Comparison of ENCODE assay signal across 10 cellular contexts in the genomic region with DNA sequence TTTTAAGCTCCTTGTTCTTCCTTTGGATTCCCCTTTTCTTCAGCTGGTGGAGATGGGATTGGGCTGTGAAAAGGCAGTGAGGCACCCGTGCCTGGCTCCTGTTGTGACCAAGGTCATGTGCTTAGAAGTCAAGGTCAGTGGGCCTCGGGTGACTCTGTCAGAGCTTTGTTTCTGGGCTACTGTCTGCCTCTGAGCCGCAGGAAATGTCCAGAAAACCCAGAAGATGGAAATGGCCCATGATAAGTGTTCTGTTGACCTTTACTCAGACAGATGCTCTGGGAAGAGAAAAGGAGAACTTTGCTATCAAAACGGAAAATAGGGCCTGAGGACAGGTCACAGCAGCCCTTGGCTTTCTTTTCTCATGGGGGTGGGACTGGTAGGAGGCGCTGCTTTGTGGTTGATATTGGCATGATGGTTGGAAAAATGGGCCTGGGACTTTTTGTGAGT. TPM values are rescaled to one million over a fixed set of nuclear protein-coding genes. Genes with fewer than 3 reads are reported as not detected.
DNase-seq lines count a peak whose midpoint lies in the region; ATAC-seq, FAIRE-seq and TF ChIP-seq lines count a peak whose summit lies in the region.
"Had no signal": no experiment of that assay in that cellular context is flagged by ENCODE, and none has a peak within 500 bp of the region (broad histone marks: within the 10 kb centered on the region; RNA-seq: fewer than 3 reads in every experiment).

No MANE protein-coding gene starts in this region.

- FAIRE-seq in HepG2 (lab: Jason Lieb, UNC), result peak; percentile 67

- no peaks in the 10 kb centered on the region for H3K9me3 Mint-ChIP-seq in MCF 10A (ENCODE audit: unreplicated experiment)
- no peaks in the 10 kb centered on the region for H3K9me3 Mint-ChIP-seq in activated T-helper 1 cell treated with anti-CD3 and anti-CD28 coated beads, Interleukin-12 subunit alpha, Interleukin-12 subunit beta, Interleukin-2, Interleukin-4 antibody, amounts not matched to agents 30 ng/mL and 10 ng/mL and 1 ng/mL, durations not matched to agents 14 hours and 24 hours and 36 hours

- peaks cover 9% of the 10 kb centered on the region for H3K36me3 Mint-ChIP-seq in MCF 10A (ENCODE audit: insufficient read depth, unreplicated experiment)
- H3K36me3 Mint-ChIP-seq in activated T-helper 1 cell treated with anti-CD3 and anti-CD28 coated beads, Interleukin-12 subunit alpha, Interleukin-12 subunit beta, Interleukin-2, Interleukin-4 antibody, amounts not matched to agents 30 ng/mL and 10 ng/mL and 1 ng/mL, durations not matched to agents 14 hours and 24 hours and 36 hours (ENCODE audit: low read depth), result peaks cover 34% of the 10 kb centered on the region

- H3K9ac ChIP-seq in HepG2 (ENCODE audit: insufficient read depth, low read depth, low read length), result peak overlapping the region; percentile 1; the same call in 1 of the 2 replicates

- H3K4me2 ChIP-seq in HepG2 (ENCODE audit: low read depth, low read length), result peak overlapping the region; percentile 83

- no peak overlapping the region for H3K4me3 Mint-ChIP-seq in MCF 10A (ENCODE audit: unreplicated experiment)
- H3K4me3 Mint-ChIP-seq in activated T-helper 1 cell treated with anti-CD3 and anti-CD28 coated beads, Interleukin-12 subunit alpha, Interleukin-12 subunit beta, Interleukin-2, Interleukin-4 antibody, amounts not matched to agents 30 ng/mL and 10 ng/mL and 1 ng/mL, durations not matched to agents 14 hours and 24 hours and 36 hours, result peak overlapping the region; percentile 99

- H3K4me1 ChIP-seq in breast epithelium (no peaks in the 10 kb centered on the region), HepG2 (ENCODE audit: insufficient read depth, low read length) (peaks cover 71% of the 10 kb centered on the region), upper lobe of left lung (peaks cover 29 to 44% (median 38%) of the 10 kb centered on the region in 4 donors)

- in situ Hi-C loops in HepG2 (cut with HindIII; ENCODE audit: extremely low pct_ligation_motif_present, low pct_unique_long_range_greater_than_20kb), result no loop called here

- peaks cover 75% of the 10 kb centered on the region for H3K79me2 ChIP-seq in HepG2 (ENCODE audit: insufficient read depth, low read length)

- intact Hi-C loops in MCF 10A (cut with micrococcal nuclease), result loop anchor here (5.0 kb wide), 1 partner anchor 75 kb away; no protein-coding TSS in a partner anchor
- intact Hi-C loops in breast epithelium (cut with DNase I; ENCODE audit: low total_unique reads), result loop anchor here (10.0 kb wide), 1 partner anchor 67 kb away; the partner anchor contains the start of gene CEP20
- intact Hi-C loops in activated T-helper 1 cell treated with anti-CD3 and anti-CD28 coated beads, Interleukin-12 subunit alpha, Interleukin-12 subunit beta, Interleukin-2, Interleukin-4 antibody, amounts not matched to agents 30 ng/mL and 10 ng/mL and 1 ng/mL, durations not matched to agents 14 hours and 24 hours and 36 hours (cut with micrococcal nuclease), result no loop called here
- intact Hi-C loops in HepG2 (cut with micrococcal nuclease; ENCODE audit: unreplicated experiment), result loop anchor here (5.0 kb wide), 1 partner anchor 45 kb away; no protein-coding TSS in a partner anchor

- BruUV-seq in MCF 10A (replicated peaks; lab: Mats Ljungman, UMichigan), result no TSS peak
- no TSS peak for BruUV-seq in HepG2 (replicated peaks; lab: Mats Ljungman, UMichigan)

- H3K27ac ChIP-seq in breast epithelium, result no peak overlapping the region
- H3K27ac ChIP-seq in HepG2 (ENCODE audit: extremely low read length, insufficient read depth, low read length), result peak overlapping the region; percentile 20
- peak overlapping the region in 3 of 4 donors; percentile 41 to 92 (median 92) for H3K27ac ChIP-seq in upper lobe of left lung

- H3K27me3 Mint-ChIP-seq in MCF 10A (ENCODE audit: insufficient read depth, unreplicated experiment), result no peaks in the 10 kb centered on the region
- peaks cover 2% of the 10 kb centered on the region for H3K27me3 Mint-ChIP-seq in activated T-helper 1 cell treated with anti-CD3 and anti-CD28 coated beads, Interleukin-12 subunit alpha, Interleukin-12 subunit beta, Interleukin-2, Interleukin-4 antibody, amounts not matched to agents 30 ng/mL and 10 ng/mL and 1 ng/mL, durations not matched to agents 14 hours and 24 hours and 36 hours (ENCODE audit: insufficient read depth)

- H4K20me1 ChIP-seq in HepG2 (ENCODE audit: insufficient read depth, low read length), result peaks cover 47% of the 10 kb centered on the region

- no peaks in the 10 kb centered on the region for H3K9me3 ChIP-seq in breast epithelium
- H3K9me3 ChIP-seq in HepG2 (ENCODE audit: low read length), result no peaks in the 10 kb centered on the region
- H3K9me3 ChIP-seq in upper lobe of left lung, result no peaks in the 10 kb centered on the region
- H3K9me3 ChIP-seq: heart right ventricle had no signal

- no peak overlapping the region for H3K4me3 ChIP-seq in breast epithelium
- peak overlapping the region in 2 of 3 experiments; percentile 2 to 42; a peak in 3 of 6 replicates for H3K4me3 ChIP-seq in HepG2 (replicated peaks in 1 of 3; ENCODE audit: insufficient read depth in 1 of 3, low read depth in 2 of 3, low read length in 3 of 3)
- no peak overlapping the region for H3K4me3 ChIP-seq in upper lobe of left lung
- H3K4me3 ChIP-seq: heart right ventricle had no signal

- H3K4me1 Mint-ChIP-seq in MCF 10A (ENCODE audit: insufficient read depth, unreplicated experiment), result peaks cover 13% of the 10 kb centered on the region
- H3K4me1 Mint-ChIP-seq in activated T-helper 1 cell treated with anti-CD3 and anti-CD28 coated beads, Interleukin-12 subunit alpha, Interleukin-12 subunit beta, Interleukin-2, Interleukin-4 antibody, amounts not matched to agents 30 ng/mL and 10 ng/mL and 1 ng/mL, durations not matched to agents 14 hours and 24 hours and 36 hours (ENCODE audit: low read depth), result peaks cover 70% of the 10 kb centered on the region

- WGBS in HepG2 (ENCODE audit: low lambda C conversion rate), result 25% methylated on average over 5 of the region's 5 CpGs
- 27 to 56% methylated on average over 5 of the region's 5 CpGs for WGBS in upper lobe of left lung, 2 donors

- TF ChIP-seq POLR2A in breast epithelium (IDR thresholded peaks at IDR 0.05), result no peak
- TF ChIP-seq POLR2A in HepG2 (IDR thresholded peaks at IDR 0.05; ENCODE audit: insufficient read depth in 1 of 2, low read depth in 2 of 2, low read length in 2 of 2), result no peak
- TF ChIP-seq POLR2A in upper lobe of left lung (IDR thresholded peaks at IDR 0.05), result no peak

- TF ChIP-seq CTCF in MCF 10A (IDR thresholded peaks at IDR 0.05; ENCODE audit: unreplicated experiment), result no peak
- TF ChIP-seq CTCF in breast epithelium (IDR thresholded peaks at IDR 0.05), result no peak
- TF ChIP-seq CTCF in HepG2 (CRISPR knock-in tag; IDR thresholded peaks at IDR 0.05), result no peak
- TF ChIP-seq CTCF in upper lobe of left lung (IDR thresholded peaks at IDR 0.05), result no peak

- ATAC-seq in HepG2 (peak; percentile 28), upper lobe of left lung (ENCODE audit: low FRiP score in 2 of 2) (no peak), GM21515 (IDR thresholded peaks at IDR 0.05; ENCODE audit: unreplicated experiment) (no peak)
- no peak for ATAC-seq in activated CD4-positive, CD25-positive, alpha-beta regulatory T cell treated with anti-CD3 and anti-CD28 coated beads, Interleukin-2, amount 50 U/mL, for 24 hours

- no peak for DNase-seq in MCF 10A (ENCODE audit: unreplicated experiment)
- DNase-seq in breast epithelium (ENCODE audit: low spot score in 2 of 2), result no peak
- DNase-seq in activated T-helper 1 cell treated with anti-CD3 and anti-CD28 coated beads, Interleukin-12 subunit alpha, Interleukin-12 subunit beta, Interleukin-2, Interleukin-4 antibody, amounts not matched to agents 30 ng/mL and 10 ng/mL and 1 ng/mL, durations not matched to agents 14 hours and 24 hours and 36 hours (ENCODE audit: low spot score), result no peak
- peak; percentile 70 for DNase-seq in HepG2 (ENCODE audit: low spot score)
- no peak for DNase-seq in upper lobe of left lung
- no peak for DNase-seq in GOT3 (lab: John Stamatoyannopoulos, UW)
- DNase-seq: NCI-H524 had no signal

- H2AFZ ChIP-seq in HepG2 (ENCODE audit: low read length), result no peak overlapping the region

- TF ChIP-seq RAD21 in HepG2 (CRISPR knock-in tag; IDR thresholded peaks at IDR 0.05), result no peak

- POLR2A ChIA-PET in MCF 10A (lab: Yijun Ruan, JAX) (interaction anchor here (0.7 to 3.7 kb wide), 5 partner anchors 14 to 70 kb away, joined by 3 to 32 read pairs (median 8); partner anchors contain the start of gene CEP20), HepG2 (lab: Yijun Ruan, JAX) (interaction anchor here (1.0 to 2.7 kb wide), 4 partner anchors 15 to 64 kb away, joined by 3 to 14 read pairs (median 9); partner anchors contain the start of gene CEP20)

- H3K27me3 ChIP-seq in breast epithelium (no peaks in the 10 kb centered on the region), HepG2 (ENCODE audit: control insufficient read depth in 1 of 2, insufficient read depth in 2 of 2, low read length in 2 of 2) (no peaks in the 10 kb centered on the region; a peak in 1 of 5 replicates), upper lobe of left lung (no peaks in the 10 kb centered on the region)
- H3K27me3 ChIP-seq: heart right ventricle had no signal

- no peaks in the 10 kb centered on the region for H3K36me3 ChIP-seq in breast epithelium
- peaks cover 0 to 2% of the 10 kb centered on the region in 2 experiments; a peak in 2 of 5 replicates for H3K36me3 ChIP-seq in HepG2 (replicated peaks in 1 of 2; ENCODE audit: control insufficient read depth in 1 of 2, insufficient read depth in 2 of 2, low read length in 2 of 2)
- H3K36me3 ChIP-seq in upper lobe of left lung, result no peaks in the 10 kb centered on the region
- H3K36me3 ChIP-seq: heart right ventricle had no signal

- TF ChIP-seq EP300 in HepG2 (IDR thresholded peaks at IDR 0.05; ENCODE audit: low read depth in 2 of 2, low read length in 2 of 2) (0 out of 4 replicates have a peak, but pooled peaks of 1 of the 2 experiments have one; percentile 11), HepG2 (CRISPR knock-in tag; IDR thresholded peaks at IDR 0.05; ENCODE audit: borderline replicate concordance) (no peak), upper lobe of left lung (IDR thresholded peaks at IDR 0.05) (no peak)

- CTCF ChIA-PET in MCF 10A (lab: Yijun Ruan, JAX) (interaction anchor here (0.7 to 1.1 kb wide), 2 partner anchors 78 to 144 kb away, joined by 3 to 10 read pairs; no protein-coding TSS in a partner anchor), HepG2 (lab: Yijun Ruan, JAX; ENCODE audit: low intra/inter-chr PET ratio, low total read pairs) (no interaction called here)

- peak overlapping the region; percentile 42 for H3K27ac Mint-ChIP-seq in MCF 10A (ENCODE audit: low read depth, unreplicated experiment)
- H3K27ac Mint-ChIP-seq in activated T-helper 1 cell treated with anti-CD3 and anti-CD28 coated beads, Interleukin-12 subunit alpha, Interleukin-12 subunit beta, Interleukin-2, Interleukin-4 antibody, amounts not matched to agents 30 ng/mL and 10 ng/mL and 1 ng/mL, durations not matched to agents 14 hours and 24 hours and 36 hours, result peak overlapping the region; percentile 100

RNA-seq across cellular contexts. Expression of gene ABCC1, which starts 2.9 kb away (rescaled TPM):
- total RNA-seq in MCF 10A (2022) (72.5 and 95.3 TPM in 2 replicates), breast epithelium (10 to 100 TPM; 14.6 to 26.9 (median 21.3) TPM), HepG2 (2016; rRNA removed; fragmentation: Illumina TruSeq; extraction: Trizol) (10.2 and 13.0 TPM in 2 replicates), upper lobe of left lung (100 to 1,000 TPM in 1 of 6 donors, 10 to 100 TPM in 5; 35.4 to 106 (median 44.8) TPM)
- total RNA-seq in activated T-helper 1 cell treated with anti-CD3 and anti-CD28 coated beads, Interleukin-12 subunit alpha, Interleukin-12 subunit beta, Interleukin-2, Interleukin-4 antibody, amounts not matched to agents 30 ng/mL and 10 ng/mL and 1 ng/mL, durations not matched to agents 14 hours and 24 hours and 36 hours, result 102 and 108 TPM in 2 replicates
- 6.2 and 6.4 TPM in 2 replicates for total RNA-seq in HepG2 (2016; cell fraction: cytosol; rRNA removed; fragmentation: Illumina TruSeq; extraction: Trizol; ENCODE audit: low read depth)
- 8.4 and 12.8 TPM in 2 replicates for total RNA-seq in HepG2 (2016; cell fraction: insoluble cytoplasmic fraction; rRNA removed; fragmentation: Illumina TruSeq; extraction: Trizol)
- 7.7 and 8.5 TPM in 2 replicates for total RNA-seq in HepG2 (2016; cell fraction: membrane; rRNA removed; fragmentation: Illumina TruSeq; extraction: Trizol)
- total RNA-seq in HepG2 (2016; cell fraction: nucleus; rRNA removed; fragmentation: Illumina TruSeq; extraction: Trizol), result 23.8 and 28.6 TPM in 2 replicates
- 30.6 and 38.1 TPM in 2 replicates for polyA plus RNA-seq in HepG2 (2011; rRNA removed)
- polyA plus RNA-seq in HepG2 (2011; cell fraction: cytosol; rRNA removed), result 14.1 and 14.7 TPM in 2 replicates
- polyA plus RNA-seq in HepG2 (2011; cell fraction: nucleus; rRNA removed), result 110 and 133 TPM in 2 replicates
- 23.1 and 36.8 TPM in 2 replicates for polyA plus RNA-seq in HepG2 (2012)
- polyA plus RNA-seq in HepG2 (2016; cell fraction: cytosol; fragmentation: Illumina TruSeq; extraction: Trizol; ENCODE audit: low read depth), result 1.3 TPM in 2 replicates
- polyA plus RNA-seq in HepG2 (2016; cell fraction: insoluble cytoplasmic fraction; fragmentation: Illumina TruSeq; extraction: Trizol; ENCODE audit: low read depth), result 6.5 and 9.3 TPM in 2 replicates
- polyA plus RNA-seq in HepG2 (2016; cell fraction: membrane; fragmentation: Illumina TruSeq; extraction: Trizol; ENCODE audit: low read depth), result 2.5 and 3.5 TPM in 2 replicates
- polyA plus RNA-seq in HepG2 (2016; cell fraction: nucleus; fragmentation: Illumina TruSeq; extraction: Trizol; ENCODE audit: insufficient read depth, low read depth), result 47.8 and 49.6 TPM in 2 replicates
- polyA minus RNA-seq in HepG2 (2011; rRNA and poly(A)+ RNA removed; ENCODE audit: low replicate concordance), result 87.8 and 152 TPM in 2 replicates
- polyA minus RNA-seq in HepG2 (2011; cell fraction: cytosol; rRNA and poly(A)+ RNA removed), result 36.7 and 46.7 TPM in 2 replicates
- polyA minus RNA-seq in HepG2 (2011; cell fraction: nucleus; rRNA and poly(A)+ RNA removed), result 61.3 and 64.6 TPM in 2 replicates

Comparison
In these comparisons a context has a peak if more than half of its experiments do, and no peak if none do; other contexts are left out.
1. H3K27ac ChIP-seq: peak in HepG2 (single experiment) and upper lobe of left lung (3 of 4); none in breast epithelium (0 of 2).
2. H3K4me3 ChIP-seq: peak in HepG2 (2 of 3); none in breast epithelium (0 of 3) and upper lobe of left lung (0 of 4).